Comparison of ENCODE assay signal across 17 cellular contexts in the genomic region with DNA sequence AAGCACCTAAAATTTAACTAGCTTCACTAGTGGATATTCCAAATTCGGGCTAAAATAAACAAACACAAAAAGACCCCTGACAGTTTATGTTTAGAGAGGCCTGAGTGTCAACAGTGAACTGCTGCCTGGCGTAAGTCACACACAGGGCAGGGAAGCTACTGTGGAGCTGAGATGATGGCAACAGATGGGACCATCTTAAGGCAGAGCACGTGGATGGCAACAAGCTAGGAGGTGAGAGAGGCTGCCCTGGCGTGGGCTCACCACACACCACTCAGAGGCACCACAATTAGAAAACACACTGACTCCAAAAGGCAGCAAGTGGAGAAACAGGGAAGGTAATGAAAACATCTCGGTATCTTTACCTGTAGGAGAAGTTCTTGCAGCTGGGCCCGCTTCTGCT.
"Had no signal": no experiment of that assay in that cellular context is flagged by ENCODE, and none has a peak within 500 bp of the region (broad histone marks: within the 10 kb centered on the region; RNA-seq: fewer than 3 reads in every experiment).

No MANE protein-coding gene starts in this region.

- H3K9me3 Mint-ChIP-seq: activated naive CD8-positive, alpha-beta T cell treated with anti-CD3 and anti-CD28 coated beads, Interleukin-2, amount 10 ng/mL, durations not matched to agents 7 days and 5 days; T-helper 1 cell treated with Interleukin-12 subunit alpha and Interleukin-12 subunit beta and Interleukin-4 antibody, amounts not matched to agents 30 μg/mL and 1 μg/mL, for 36 hours had no signal

- DNase-seq: activated CD4-positive, alpha-beta T cell treated with anti-CD3 and anti-CD28 coated beads for 48 hours; activated CD4-positive, alpha-beta T cell treated with anti-CD3 and anti-CD28 coated beads, Interleukin-2, amount 50 U/mL, for 4 hours; activated CD4-positive, CD25-positive, alpha-beta regulatory T cell treated with anti-CD3 and anti-CD28 coated beads, Interleukin-2, amount 50 U/mL, for 72 hours; activated CD8-positive, alpha-beta memory T cell treated with anti-CD3 and anti-CD28 coated beads, Interleukin-2, amount 50 U/mL, for 48 hours; activated CD8-positive, alpha-beta T cell treated with anti-CD3 and anti-CD28 coated beads, Interleukin-2, amount 10 ng/mL, durations not matched to agents 7 days and 5 days; activated naive CD4-positive, alpha-beta T cell treated with anti-CD3 and anti-CD28 coated beads, Interleukin-2, amount 50 U/mL, for 16 hours; activated naive CD8-positive, alpha-beta T cell treated with anti-CD3 and anti-CD28 coated beads, Interleukin-2, amount 10 ng/mL, durations not matched to agents 7 days and 5 days; activated T-cell treated with anti-CD3 and anti-CD28 coated beads, Interleukin-2, amount 50 U/mL, for 1 hour; adrenal gland; anterior cingulate cortex; NCI-H1048; NCI-H1417; NCI-H1930; NCI-H510A treated with DMSO at 0.1 percent for 48 hours; NCI-H774; SHP77 treated with DMSO at 0.1 percent for 48 hours had no signal

- H3K27ac Mint-ChIP-seq: activated CD8-positive, alpha-beta T cell treated with anti-CD3 and anti-CD28 coated beads, Interleukin-2, amount 10 ng/mL, durations not matched to agents 7 days and 5 days; activated naive CD8-positive, alpha-beta T cell treated with anti-CD3 and anti-CD28 coated beads, Interleukin-2, amount 10 ng/mL, durations not matched to agents 7 days and 5 days; T-helper 1 cell treated with Interleukin-12 subunit alpha and Interleukin-12 subunit beta and Interleukin-4 antibody, amounts not matched to agents 30 μg/mL and 1 μg/mL, for 36 hours had no signal

- H3K27me3 Mint-ChIP-seq: activated naive CD8-positive, alpha-beta T cell treated with anti-CD3 and anti-CD28 coated beads, Interleukin-2, amount 10 ng/mL, durations not matched to agents 7 days and 5 days had no signal

- H3K4me3 Mint-ChIP-seq: activated CD8-positive, alpha-beta T cell treated with anti-CD3 and anti-CD28 coated beads, Interleukin-2, amount 10 ng/mL, durations not matched to agents 7 days and 5 days; activated naive CD8-positive, alpha-beta T cell treated with anti-CD3 and anti-CD28 coated beads, Interleukin-2, amount 10 ng/mL, durations not matched to agents 7 days and 5 days; T-helper 1 cell treated with Interleukin-12 subunit alpha and Interleukin-12 subunit beta and Interleukin-4 antibody, amounts not matched to agents 30 μg/mL and 1 μg/mL, for 36 hours had no signal
